Comparison of ENCODE assay signal across 17 cellular contexts in the genomic region with DNA sequence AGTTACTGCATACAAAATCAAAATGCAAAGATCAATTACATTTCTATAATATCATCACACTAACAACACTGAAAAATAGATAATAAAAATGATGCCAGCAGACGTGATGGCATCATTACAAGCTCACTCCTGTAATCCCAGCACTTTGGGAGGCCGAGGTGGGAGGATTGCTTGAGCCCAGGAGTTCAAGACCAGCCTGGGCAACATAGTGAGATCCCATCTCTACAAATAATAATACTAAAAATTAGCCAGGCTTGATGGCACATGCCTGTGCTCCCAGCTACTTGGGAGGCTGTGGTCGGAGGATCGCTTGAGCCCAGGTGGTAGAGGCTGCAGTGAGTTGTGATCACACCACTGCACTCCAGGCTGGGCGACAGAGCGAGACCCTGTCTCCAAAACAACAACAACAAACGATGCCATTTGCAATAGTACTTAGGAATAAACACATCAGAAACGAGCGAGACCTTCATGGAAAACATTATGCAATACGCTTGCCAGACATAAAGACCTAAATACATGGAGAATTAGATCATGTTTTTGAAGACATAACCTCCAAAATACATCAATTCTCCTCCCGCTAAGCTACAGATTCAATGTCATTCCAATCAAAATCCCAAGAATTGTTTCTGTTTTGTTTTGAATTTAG.
"Had no signal": no experiment of that assay in that cellular context is flagged by ENCODE, and none has a peak within 500 bp of the region (broad histone marks: within the 10 kb centered on the region; RNA-seq: fewer than 3 reads in every experiment).

No MANE protein-coding gene starts in this region.

- DNase-seq: activated CD4-positive, alpha-beta T cell treated with anti-CD3 and anti-CD28 coated beads, Interleukin-2, amount 10 ng/mL, durations not matched to agents 7 days and 5 days; activated CD4-positive, CD25-positive, alpha-beta regulatory T cell; activated CD8-positive, alpha-beta memory T cell treated with anti-CD3 and anti-CD28 coated beads for 24 hours; activated naive CD4-positive, alpha-beta T cell treated with anti-CD3 and anti-CD28 coated beads, Interleukin-2, amount 10 ng/mL, durations not matched to agents 7 days and 5 days; cerebellar nuclear complex; endodermal cell; erythroblast; head of caudate nucleus; left lung; posterior cingulate gyrus had no signal

- H3K4me3 Mint-ChIP-seq: activated CD4-positive, alpha-beta T cell treated with anti-CD3 and anti-CD28 coated beads, Interleukin-2, amount 10 ng/mL, durations not matched to agents 7 days and 5 days; activated naive CD4-positive, alpha-beta T cell treated with anti-CD3 and anti-CD28 coated beads, Interleukin-2, amount 10 ng/mL, durations not matched to agents 7 days and 5 days; endodermal cell; memory B cell; T-helper 1 cell treated with Interleukin-12 subunit alpha and Interleukin-12 subunit beta and Interleukin-4 antibody, amounts not matched to agents 30 μg/mL and 1 μg/mL, for 36 hours; type B pancreatic cell had no signal

- H3K27me3 Mint-ChIP-seq: type B pancreatic cell had no signal

- ATAC-seq: left lung, SK-N-SH treated with all-trans-retinoic acid at 6 μM for 48 hours had no signal

- H3K9me3 Mint-ChIP-seq: activated CD4-positive, alpha-beta T cell treated with anti-CD3 and anti-CD28 coated beads, Interleukin-2, amount 10 ng/mL, durations not matched to agents 7 days and 5 days; activated naive CD4-positive, alpha-beta T cell treated with anti-CD3 and anti-CD28 coated beads, Interleukin-2, amount 10 ng/mL, durations not matched to agents 7 days and 5 days; activated T-helper 2 cell treated with anti-CD3 and anti-CD28 coated beads, Interferon-gamma antibody, Interleukin-2, Interleukin-4, amounts not matched to agents 10 μg/mL and 5 μg/mL and 100 μg/mL, durations not matched to agents 14 hours and 24 hours and 36 hours; memory B cell; T-helper 1 cell treated with Interleukin-12 subunit alpha and Interleukin-12 subunit beta and Interleukin-4 antibody, amounts not matched to agents 30 μg/mL and 1 μg/mL, for 36 hours had no signal

- H3K36me3 Mint-ChIP-seq: activated naive CD4-positive, alpha-beta T cell treated with anti-CD3 and anti-CD28 coated beads, Interleukin-2, amount 10 ng/mL, durations not matched to agents 7 days and 5 days; brain; memory B cell had no signal

- H3K27ac ChIP-seq: left lung had no signal

- H3K4me3 ChIP-seq: left lung, skin epidermis had no signal

- H3K4me1 Mint-ChIP-seq: memory B cell had no signal

- H3K9me3 ChIP-seq: left lung had no signal

- H3K27ac Mint-ChIP-seq: activated CD4-positive, alpha-beta T cell treated with anti-CD3 and anti-CD28 coated beads, Interleukin-2, amount 10 ng/mL, durations not matched to agents 7 days and 5 days; activated naive CD4-positive, alpha-beta T cell treated with anti-CD3 and anti-CD28 coated beads, Interleukin-2, amount 10 ng/mL, durations not matched to agents 7 days and 5 days; activated T-helper 2 cell treated with anti-CD3 and anti-CD28 coated beads, Interferon-gamma antibody, Interleukin-2, Interleukin-4, amounts not matched to agents 10 μg/mL and 5 μg/mL and 100 μg/mL, durations not matched to agents 14 hours and 24 hours and 36 hours; memory B cell; T-helper 1 cell treated with Interleukin-12 subunit alpha and Interleukin-12 subunit beta and Interleukin-4 antibody, amounts not matched to agents 30 μg/mL and 1 μg/mL, for 36 hours had no signal

- H3K27me3 ChIP-seq: left lung had no signal

- H3K36me3 ChIP-seq: left lung had no signal
